Comparison of ENCODE assay signal across 18 cellular contexts in the genomic region with DNA sequence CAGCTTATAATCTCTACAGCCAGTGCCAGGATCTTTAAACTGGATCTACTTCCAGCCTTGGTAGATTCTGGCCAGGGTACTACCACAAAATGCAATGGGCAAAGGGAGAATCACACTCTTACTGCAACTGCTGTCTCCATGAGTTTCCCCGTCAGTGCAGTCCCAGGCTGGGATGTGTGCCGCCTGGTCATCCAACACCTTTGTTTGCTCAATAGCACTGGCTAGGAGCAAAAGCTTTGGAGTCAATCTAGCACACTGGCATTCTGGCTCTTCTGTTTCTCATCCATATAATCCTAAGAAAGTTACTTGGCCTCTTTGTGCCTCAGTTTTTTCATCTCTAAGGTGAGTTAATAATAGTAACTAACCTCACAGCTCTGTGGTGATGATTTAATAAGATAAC.
DNase-seq lines count a peak whose midpoint lies in the region; FAIRE-seq and TF ChIP-seq lines count a peak whose summit lies in the region.
"Had no signal": no experiment of that assay in that cellular context is flagged by ENCODE, and none has a peak within 500 bp of the region (broad histone marks: within the 10 kb centered on the region; RNA-seq: fewer than 3 reads in every experiment).

No MANE protein-coding gene starts in this region.

- intact Hi-C loops in PC-9 (cut with micrococcal nuclease; ENCODE audit: unreplicated experiment) (no loop called here), breast epithelium (cut with DNase I; ENCODE audit: low total_unique reads) (no loop called here)

- TF ChIP-seq CTCF in PC-9 (conservative IDR thresholded peaks at IDR 0.05) (no peak), hepatocyte (IDR thresholded peaks at IDR 0.05; ENCODE audit: poor library complexity) (no peak), breast epithelium (IDR thresholded peaks at IDR 0.05) (no peak)

- H3K4me2 ChIP-seq in PC-9 (no peak overlapping the region), hepatocyte (no peak overlapping the region)
- H3K4me2 ChIP-seq: BLaER1 treated with 17β-estradiol and CSF1 and Interleukin-3, amounts not matched to agents 10 nM and 100 nM had no signal

- H3K4me3 ChIP-seq in PC-9 (no peak overlapping the region), hepatocyte (no peak overlapping the region), breast epithelium (no peak overlapping the region)
- H3K4me3 ChIP-seq: BLaER1 treated with 17β-estradiol and CSF1 and Interleukin-3, amounts not matched to agents 10 nM and 100 nM had no signal

- TF ChIP-seq POLR2A in GM12892 (IDR thresholded peaks at IDR 0.05; ENCODE audit: low read depth, low read length), result no peak
- TF ChIP-seq POLR2A in breast epithelium (IDR thresholded peaks at IDR 0.05), result no peak

- DNase-seq in GM12892 (ENCODE audit: insufficient read length) (no peak), PC-9 (no peak), fibroblast of gingiva (ENCODE audit: low read depth) (peak; percentile 55), hepatocyte (ENCODE audit: low spot score) (no peak), NCI-H2171 treated with DMSO at 0.1 percent for 48 hours (lab: John Stamatoyannopoulos, UW) (no peak), mesenteric fat pad (ENCODE audit: low spot score) (no peak), breast epithelium (ENCODE audit: low spot score in 2 of 2) (no peak)
- DNase-seq: Caco-2; CD4-positive, CD25-positive, alpha-beta regulatory T cell; CD8-positive, alpha-beta memory T cell; GDM1; GOT3; H7; HFFc6; KBM-7 had no signal

- H3K36me3 ChIP-seq in PC-9 (ENCODE audit: low read depth) (no peaks in the 10 kb centered on the region), hepatocyte (replicated peaks; ENCODE audit: insufficient read depth, low read depth) (no peaks in the 10 kb centered on the region), breast epithelium (no peaks in the 10 kb centered on the region)
- H3K36me3 ChIP-seq: BLaER1 treated with 17β-estradiol and CSF1 and Interleukin-3, amounts not matched to agents 10 nM and 100 nM had no signal

- H3K79me2 ChIP-seq in PC-9 (ENCODE audit: low read depth) (no peaks in the 10 kb centered on the region), hepatocyte (no peaks in the 10 kb centered on the region)

- H4K20me1 ChIP-seq in PC-9 (ENCODE audit: insufficient read depth) (no peaks in the 10 kb centered on the region), hepatocyte (ENCODE audit: insufficient read depth, poor library complexity, severe bottlenecking) (no peaks in the 10 kb centered on the region)
- H4K20me1 ChIP-seq: BLaER1 treated with 17β-estradiol and CSF1 and Interleukin-3, amounts not matched to agents 10 nM and 100 nM had no signal

- no TSS peak for BruUV-seq in PC-9 (replicated peaks; lab: Mats Ljungman, UMichigan)

- no peaks in the 10 kb centered on the region for H3K27me3 ChIP-seq in PC-9 (ENCODE audit: insufficient read depth, low read depth)
- no peaks in the 10 kb centered on the region for H3K27me3 ChIP-seq in hepatocyte
- H3K27me3 ChIP-seq in breast epithelium, result no peaks in the 10 kb centered on the region
- H3K27me3 ChIP-seq: BLaER1 treated with 17β-estradiol and CSF1 and Interleukin-3, amounts not matched to agents 10 nM and 100 nM had no signal

- no peaks in the 10 kb centered on the region for H3F3A ChIP-seq in PC-9 (ENCODE audit: insufficient read depth, low read depth)

- FAIRE-seq in GM12892 (lab: Jason Lieb, UNC), result peak; percentile 27
- FAIRE-seq: D721Med, HepG2 had no signal

- no peaks in the 10 kb centered on the region for H3K9me3 ChIP-seq in PC-9 (ENCODE audit: insufficient read depth, low read depth)
- H3K9me3 ChIP-seq in hepatocyte (ENCODE audit: low read depth), result no peaks in the 10 kb centered on the region
- no peaks in the 10 kb centered on the region for H3K9me3 ChIP-seq in breast epithelium
- H3K9me3 ChIP-seq: Caco-2 had no signal

- POLR2A ChIA-PET in PC-9 (lab: Charles Lee; ENCODE audit: unreplicated experiment), result no interaction called here

- 97% methylated on average over 2 of the region's 2 CpGs for WGBS in hepatocyte (ENCODE audit: low lambda C conversion rate, missing lambda C conversion rate)

- H2AFZ ChIP-seq in PC-9 (0 out of 2 replicates have a peak overlapping the region, but pooled peaks have one; percentile 35), hepatocyte (no peak overlapping the region)

- H3K27ac ChIP-seq in PC-9 (no peak overlapping the region), hepatocyte (no peak overlapping the region), breast epithelium (no peak overlapping the region)
- H3K27ac ChIP-seq: BLaER1 treated with 17β-estradiol and CSF1 and Interleukin-3, amounts not matched to agents 10 nM and 100 nM had no signal

- H3K9me2 ChIP-seq in PC-9 (ENCODE audit: insufficient read depth), result no peaks in the 10 kb centered on the region
- no peaks in the 10 kb centered on the region for H3K9me2 ChIP-seq in hepatocyte (replicated peaks; ENCODE audit: insufficient read depth)

- CTCF ChIA-PET in PC-9 (lab: Charles Lee), result no interaction called here

- no peaks in the 10 kb centered on the region for H3K4me1 ChIP-seq in PC-9 (replicated peaks; ENCODE audit: insufficient read depth)
- H3K4me1 ChIP-seq in hepatocyte (ENCODE audit: insufficient read depth), result no peaks in the 10 kb centered on the region
- no peaks in the 10 kb centered on the region for H3K4me1 ChIP-seq in breast epithelium
- H3K4me1 ChIP-seq: BLaER1 treated with 17β-estradiol and CSF1 and Interleukin-3, amounts not matched to agents 10 nM and 100 nM had no signal
